Comparison of ENCODE assay signal across 17 cellular contexts in genomic region chr13:21528616-21529015, GRCh38.
DNase-seq lines count a peak whose midpoint lies in the region; ATAC-seq and TF ChIP-seq lines count a peak whose summit lies in the region.
"Had no signal": no experiment of that assay in that cellular context is flagged by ENCODE, and none has a peak within 500 bp of the region (broad histone marks: within the 10 kb centered on the region; RNA-seq: fewer than 3 reads in every experiment).

No MANE protein-coding gene starts in this region.

- TF ChIP-seq CTCF in epithelial cell of proximal tubule (conservative IDR thresholded peaks at IDR 0.05; ENCODE audit: low read depth, low read length): no peak
- TF ChIP-seq CTCF in omental fat pad (IDR thresholded peaks at IDR 0.05): no peak

- peak; percentile 83 for ATAC-seq in omental fat pad (ENCODE audit: low FRiP score)
- ATAC-seq in GM18505 (IDR thresholded peaks at IDR 0.05; ENCODE audit: unreplicated experiment): no peak
- no peak for ATAC-seq in HG02678 (IDR thresholded peaks at IDR 0.05; ENCODE audit: unreplicated experiment)
- ATAC-seq: left lung had no signal

- H3K4me3 ChIP-seq in epithelial cell of proximal tubule (ENCODE audit: low read depth, low read length): no peak overlapping the region
- H3K4me3 ChIP-seq: coronary artery, left lung, upper lobe of left lung had no signal

- TF ChIP-seq POLR2A in GM18505 (IDR thresholded peaks at IDR 0.05; ENCODE audit: borderline replicate concordance, extremely low read depth, insufficient read depth, insufficient read length): no peak

- peak; percentile 57 for DNase-seq in AG20443 (ENCODE audit: low spot score)
- DNase-seq in NCI-H226: peak; percentile 64
- DNase-seq in epithelial cell of proximal tubule (ENCODE audit: low read depth): peak; percentile 42
- no peak for DNase-seq in omental fat pad (ENCODE audit: low spot score)
- DNase-seq in activated CD8-positive, alpha-beta memory T cell treated with anti-CD3 and anti-CD28 coated beads, Interleukin-2, amount 50 U/mL, for 4 hours: no peak
- DNase-seq in SIG-M5 (lab: John Stamatoyannopoulos, UW): no peak
- DNase-seq: activated CD4-positive, alpha-beta memory T cell treated with anti-CD3 and anti-CD28 coated beads for 36 hours; amniotic stem cell; DMS 273 treated with DMSO at 0.1 percent for 48 hours; left lung; NCI-H187; NCI-H524 treated with DMSO at 0.1 percent for 48 hours; stimulated activated naive CD8-positive, alpha-beta T cell treated with anti-CD3 and anti-CD28 coated beads, Interleukin-15, Interleukin-2, amounts not matched to agents 100 U/mL and 50 U/mL, for 24 hours; upper lobe of left lung had no signal

Comparison
In these comparisons a context has a peak if more than half of its experiments do, and no peak if none do; other contexts are left out.
1. DNase-seq: peak in AG20443 (single experiment), NCI-H226 (single experiment) and epithelial cell of proximal tubule (single experiment); none in omental fat pad (single experiment), activated CD8-positive, alpha-beta memory T cell treated with anti-CD3 and anti-CD28 coated beads, Interleukin-2, amount 50 U/mL, for 4 hours (single experiment) and SIG-M5 (single experiment).